1 cellular context compared by ENCODE assay signal in the genomic region with DNA sequence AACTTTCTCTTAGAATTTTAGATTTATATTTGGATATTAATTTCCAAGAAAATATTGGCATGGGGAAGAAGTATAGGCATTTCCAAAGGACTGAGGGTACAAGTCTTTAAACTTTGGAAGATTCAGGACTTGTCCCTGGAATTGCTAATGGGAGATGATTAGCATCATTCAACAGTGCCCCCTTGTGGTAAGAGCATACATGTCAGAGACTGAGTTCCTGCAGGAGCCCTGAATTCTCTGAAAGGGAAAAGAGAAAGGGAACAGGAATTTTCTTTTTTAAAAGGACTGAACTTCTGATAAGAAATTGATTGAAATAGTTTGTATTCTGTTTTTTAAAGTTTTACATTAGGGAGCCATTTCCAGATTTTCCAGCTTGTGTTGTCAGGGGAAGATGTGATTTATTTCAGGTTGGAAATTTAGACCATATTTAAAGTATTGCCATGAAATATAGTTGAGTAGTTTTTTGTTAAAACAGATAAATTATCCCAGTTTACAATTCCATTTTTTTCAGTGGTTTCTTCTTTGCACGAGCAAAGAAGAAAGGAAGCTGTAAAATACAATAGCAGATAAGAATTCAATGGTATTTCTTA.
TF ChIP-seq lines count a peak whose summit lies in the region.

No MANE protein-coding gene starts in this region.

TF ChIP-seq in GM23338, 12 proteins besides CTCF, POLR2A, EP300 and RAD21 (continued from another document):
- TF ChIP-seq, protein P1, sequence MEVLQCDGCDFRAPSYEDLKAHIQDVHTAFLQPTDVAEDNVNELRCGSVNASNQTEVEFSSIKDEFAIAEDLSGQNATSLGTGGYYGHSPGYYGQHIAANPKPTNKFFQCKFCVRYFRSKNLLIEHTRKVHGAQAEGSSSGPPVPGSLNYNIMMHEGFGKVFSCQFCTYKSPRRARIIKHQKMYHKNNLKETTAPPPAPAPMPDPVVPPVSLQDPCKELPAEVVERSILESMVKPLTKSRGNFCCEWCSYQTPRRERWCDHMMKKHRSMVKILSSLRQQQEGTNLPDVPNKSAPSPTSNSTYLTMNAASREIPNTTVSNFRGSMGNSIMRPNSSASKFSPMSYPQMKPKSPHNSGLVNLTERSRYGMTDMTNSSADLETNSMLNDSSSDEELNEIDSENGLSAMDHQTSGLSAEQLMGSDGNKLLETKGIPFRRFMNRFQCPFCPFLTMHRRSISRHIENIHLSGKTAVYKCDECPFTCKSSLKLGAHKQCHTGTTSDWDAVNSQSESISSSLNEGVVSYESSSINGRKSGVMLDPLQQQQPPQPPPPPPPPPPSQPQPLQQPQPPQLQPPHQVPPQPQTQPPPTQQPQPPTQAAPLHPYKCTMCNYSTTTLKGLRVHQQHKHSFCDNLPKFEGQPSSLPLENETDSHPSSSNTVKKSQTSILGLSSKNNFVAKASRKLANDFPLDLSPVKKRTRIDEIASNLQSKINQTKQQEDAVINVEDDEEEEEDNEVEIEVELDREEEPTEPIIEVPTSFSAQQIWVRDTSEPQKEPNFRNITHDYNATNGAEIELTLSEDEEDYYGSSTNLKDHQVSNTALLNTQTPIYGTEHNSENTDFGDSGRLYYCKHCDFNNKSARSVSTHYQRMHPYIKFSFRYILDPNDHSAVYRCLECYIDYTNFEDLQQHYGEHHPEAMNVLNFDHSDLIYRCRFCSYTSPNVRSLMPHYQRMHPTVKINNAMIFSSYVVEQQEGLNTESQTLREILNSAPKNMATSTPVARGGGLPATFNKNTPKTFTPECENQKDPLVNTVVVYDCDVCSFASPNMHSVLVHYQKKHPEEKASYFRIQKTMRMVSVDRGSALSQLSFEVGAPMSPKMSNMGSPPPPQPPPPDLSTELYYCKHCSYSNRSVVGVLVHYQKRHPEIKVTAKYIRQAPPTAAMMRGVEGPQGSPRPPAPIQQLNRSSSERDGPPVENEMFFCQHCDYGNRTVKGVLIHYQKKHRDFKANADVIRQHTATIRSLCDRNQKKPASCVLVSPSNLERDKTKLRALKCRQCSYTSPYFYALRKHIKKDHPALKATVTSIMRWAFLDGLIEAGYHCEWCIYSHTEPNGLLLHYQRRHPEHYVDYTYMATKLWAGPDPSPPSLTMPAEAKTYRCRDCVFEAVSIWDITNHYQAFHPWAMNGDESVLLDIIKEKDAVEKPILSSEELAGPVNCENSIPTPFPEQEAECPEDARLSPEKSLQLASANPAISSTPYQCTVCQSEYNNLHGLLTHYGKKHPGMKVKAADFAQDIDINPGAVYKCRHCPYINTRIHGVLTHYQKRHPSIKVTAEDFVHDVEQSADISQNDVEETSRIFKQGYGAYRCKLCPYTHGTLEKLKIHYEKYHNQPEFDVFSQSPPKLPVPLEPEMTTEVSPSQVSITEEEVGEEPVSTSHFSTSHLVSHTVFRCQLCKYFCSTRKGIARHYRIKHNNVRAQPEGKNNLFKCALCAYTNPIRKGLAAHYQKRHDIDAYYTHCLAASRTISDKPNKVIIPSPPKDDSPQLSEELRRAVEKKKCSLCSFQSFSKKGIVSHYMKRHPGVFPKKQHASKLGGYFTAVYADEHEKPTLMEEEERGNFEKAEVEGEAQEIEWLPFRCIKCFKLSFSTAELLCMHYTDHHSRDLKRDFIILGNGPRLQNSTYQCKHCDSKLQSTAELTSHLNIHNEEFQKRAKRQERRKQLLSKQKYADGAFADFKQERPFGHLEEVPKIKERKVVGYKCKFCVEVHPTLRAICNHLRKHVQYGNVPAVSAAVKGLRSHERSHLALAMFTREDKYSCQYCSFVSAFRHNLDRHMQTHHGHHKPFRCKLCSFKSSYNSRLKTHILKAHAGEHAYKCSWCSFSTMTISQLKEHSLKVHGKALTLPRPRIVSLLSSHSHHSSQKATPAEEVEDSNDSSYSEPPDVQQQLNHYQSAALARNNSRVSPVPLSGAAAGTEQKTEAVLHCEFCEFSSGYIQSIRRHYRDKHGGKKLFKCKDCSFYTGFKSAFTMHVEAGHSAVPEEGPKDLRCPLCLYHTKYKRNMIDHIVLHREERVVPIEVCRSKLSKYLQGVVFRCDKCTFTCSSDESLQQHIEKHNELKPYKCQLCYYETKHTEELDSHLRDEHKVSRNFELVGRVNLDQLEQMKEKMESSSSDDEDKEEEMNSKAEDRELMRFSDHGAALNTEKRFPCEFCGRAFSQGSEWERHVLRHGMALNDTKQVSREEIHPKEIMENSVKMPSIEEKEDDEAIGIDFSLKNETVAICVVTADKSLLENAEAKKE (CRISPR knock-in tag; IDR thresholded peaks at IDR 0.05) = no peak
- no peak for TF ChIP-seq EZH2phosphoT487 (IDR thresholded peaks at IDR 0.05; ENCODE audit: unreplicated experiment)
TF ChIP-seq in GM23338: peak in this region for 0.
